In genomic region chr2:179049203-179049545, GRCh38 we compare ENCODE assay signal across 8 cellular contexts. TPM values are rescaled to one million over a fixed set of nuclear protein-coding genes. Genes with fewer than 3 reads are reported as not detected.
DNase-seq lines count a peak whose midpoint lies in the region; ATAC-seq lines count a peak whose summit lies in the region.

No MANE protein-coding gene starts in this region.

- no CpG with 5 or more reads among the region's 4 CpGs for WGBS in mesendoderm (ENCODE audit: extremely low coverage, insufficient coverage, low lambda C conversion rate)

- H3K56ac ChIP-seq in mesendoderm (ENCODE audit: low read length), result peak overlapping the region; percentile 51

- no peaks in the 10 kb centered on the region for H3K79me1 ChIP-seq in mesendoderm (ENCODE audit: low read length)

- no peaks in the 10 kb centered on the region for H3K79me2 ChIP-seq in mesendoderm (ENCODE audit: control insufficient read depth, insufficient read depth, low read length)

- no peak overlapping the region for H4K5ac ChIP-seq in mesendoderm (ENCODE audit: low read length)

- H3K36me3 ChIP-seq in mesendoderm (ENCODE audit: control insufficient read depth, insufficient read depth, low read length), result no peaks in the 10 kb centered on the region

- no peaks in the 10 kb centered on the region for H3K27me3 ChIP-seq in mesendoderm (ENCODE audit: insufficient read depth, low read length, poor library complexity)

- no peak overlapping the region for H3K23ac ChIP-seq in mesendoderm (ENCODE audit: low read length)

- H3K4me2 ChIP-seq in mesendoderm (ENCODE audit: low read length), result no peak overlapping the region

- DNase-seq in NAMALWA (ENCODE audit: low spot score), result peak; percentile 69
- peak; percentile 28 for DNase-seq in mesendoderm
- no peak for DNase-seq in medulla oblongata (ENCODE audit: extremely low spot score)
- DNase-seq in COLO829 (ENCODE audit: low spot score), result no peak
- no peak for DNase-seq in SKM-1 (lab: John Stamatoyannopoulos, UW; ENCODE audit: unreplicated experiment)
- no peak for DNase-seq in cerebellar nuclear complex (lab: John Stamatoyannopoulos, UW)

- H4K8ac ChIP-seq in mesendoderm (ENCODE audit: low read depth, low read length), result no peak overlapping the region

- peak; percentile 54 for ATAC-seq in GM18502 (IDR thresholded peaks at IDR 0.05; ENCODE audit: poor library complexity, unreplicated experiment)
- peak; percentile 38 for ATAC-seq in GM21737 (IDR thresholded peaks at IDR 0.05; ENCODE audit: unreplicated experiment)

- H2AK5ac ChIP-seq in mesendoderm (ENCODE audit: low read length), result no peak overlapping the region

- no peak overlapping the region for H3K27ac ChIP-seq in mesendoderm (ENCODE audit: low read depth, low read length)

- H3K4me3 ChIP-seq in mesendoderm (ENCODE audit: low read length), result no peak overlapping the region

- no peak overlapping the region for H3K4ac ChIP-seq in mesendoderm (ENCODE audit: low read depth, low read length)

- H2BK120ac ChIP-seq in mesendoderm (ENCODE audit: low read depth, low read length), result peak overlapping the region; percentile 51

- peaks cover 10% of the 10 kb centered on the region for H3K4me1 ChIP-seq in mesendoderm (ENCODE audit: control insufficient read depth, low read depth, low read length)

- no peak overlapping the region for H2BK5ac ChIP-seq in mesendoderm (ENCODE audit: low read length)

- H2BK15ac ChIP-seq in mesendoderm (replicated peaks; ENCODE audit: low read depth), result no peak overlapping the region

- H3K18ac ChIP-seq in mesendoderm (ENCODE audit: low read length), result peak overlapping the region; percentile 65

- H3K9ac ChIP-seq in mesendoderm (ENCODE audit: low read length), result no peak overlapping the region

RNA-seq across cellular contexts. Expression of gene CCDC141, which starts 0.8 kb away (rescaled TPM):
- polyA plus RNA-seq in mesendoderm (2013, experiment 1 of 2), result 1.2 TPM
- 1.1 TPM for polyA plus RNA-seq in mesendoderm (2013, experiment 2 of 2)

Comparison
In these comparisons a context has a peak if more than half of its experiments do, and no peak if none do; other contexts are left out.
1. DNase-seq: peak in NAMALWA (single experiment) and mesendoderm (single experiment); none in medulla oblongata (single experiment), COLO829 (single experiment), SKM-1 (single experiment) and cerebellar nuclear complex (0 of 2).